In genomic region chr13:23621316-23621645, GRCh38 we compare ENCODE assay signal across 8 cellular contexts. TPM values are rescaled to one million over a fixed set of nuclear protein-coding genes. Genes with fewer than 3 reads are reported as not detected.
DNase-seq lines count a peak whose midpoint lies in the region; ATAC-seq and TF ChIP-seq lines count a peak whose summit lies in the region.

No MANE protein-coding gene starts in this region.

- H3K27ac ChIP-seq in SJSA1 (no peak overlapping the region), hepatocyte (peak overlapping the region; percentile 38), substantia nigra (ENCODE audit: low read depth, low read length, poor library complexity, severe bottlenecking) (no peak overlapping the region)

- H4K20me1 ChIP-seq in hepatocyte (ENCODE audit: insufficient read depth, poor library complexity, severe bottlenecking), result no peaks in the 10 kb centered on the region

- H3K27me3 ChIP-seq in SJSA1 (replicated peaks) (no peaks in the 10 kb centered on the region), hepatocyte (no peaks in the 10 kb centered on the region)

- H2AFZ ChIP-seq in hepatocyte, result no peak overlapping the region

- no peak overlapping the region for H3K4me2 ChIP-seq in hepatocyte

- WGBS in hepatocyte (ENCODE audit: low lambda C conversion rate, missing lambda C conversion rate), result 20% methylated on average over 2 of the region's 2 CpGs

- H3K79me2 ChIP-seq in hepatocyte, result no peaks in the 10 kb centered on the region

- DNase-seq in AG08395 (ENCODE audit: low spot score) (peak; percentile 85), SJSA1 (ENCODE audit: low read depth in 1 of 2, low spot score in 2 of 2) (peak; percentile 28 to 52), hepatocyte (ENCODE audit: low spot score) (peak; percentile 80), DMS153 treated with DMSO at 0.1 percent for 48 hours (lab: John Stamatoyannopoulos, UW; ENCODE audit: unreplicated experiment) (no peak), CD1c-positive myeloid dendritic cell (ENCODE audit: extremely low spot score) (no peak), NCI-H524 treated with DMSO at 0.1 percent for 48 hours (lab: John Stamatoyannopoulos, UW) (no peak), substantia nigra (lab: John Stamatoyannopoulos, UW) (no peak)

- ATAC-seq in GM21381 (IDR thresholded peaks at IDR 0.05; ENCODE audit: unreplicated experiment), result peak; percentile 69

- H3K4me1 ChIP-seq in SJSA1 (replicated peaks) (peaks cover 23% of the 10 kb centered on the region), hepatocyte (ENCODE audit: insufficient read depth) (peaks cover 12% of the 10 kb centered on the region)

- no peaks in the 10 kb centered on the region for H3K36me3 ChIP-seq in SJSA1
- no peaks in the 10 kb centered on the region for H3K36me3 ChIP-seq in hepatocyte (replicated peaks; ENCODE audit: insufficient read depth, low read depth)

- H3K9me3 ChIP-seq in SJSA1 (replicated peaks), result no peaks in the 10 kb centered on the region
- no peaks in the 10 kb centered on the region for H3K9me3 ChIP-seq in hepatocyte (ENCODE audit: low read depth)

- H3K4me3 ChIP-seq in SJSA1 (no peak overlapping the region), hepatocyte (no peak overlapping the region)

- no peaks in the 10 kb centered on the region for H3K9me2 ChIP-seq in hepatocyte (replicated peaks; ENCODE audit: insufficient read depth)

- no peak for TF ChIP-seq CTCF in hepatocyte (IDR thresholded peaks at IDR 0.05; ENCODE audit: poor library complexity)

RNA-seq across cellular contexts. Expression of gene TNFRSF19, which starts 51.1 kb away (rescaled TPM):
- total RNA-seq in SJSA1 (2014; rRNA removed; shearing (Covaris generic)), result 0.03 TPM in 1 of 2 replicates, not detected in the other
- 22.7 and 25.3 TPM in 2 replicates for total RNA-seq in hepatocyte
- 13.9 and 19.8 TPM in 2 replicates for polyA plus RNA-seq in hepatocyte

Comparison
In these comparisons a context has a peak if more than half of its experiments do, and no peak if none do; other contexts are left out.
1. DNase-seq: peak in AG08395 (single experiment), SJSA1 (2 of 2) and hepatocyte (single experiment); none in DMS153 treated with DMSO at 0.1 percent for 48 hours (single experiment), CD1c-positive myeloid dendritic cell (single experiment), NCI-H524 treated with DMSO at 0.1 percent for 48 hours (single experiment) and substantia nigra (0 of 49).
2. RNA of gene TNFRSF19, which starts 51.1 kb away (total RNA-seq): 22.7 to 25.3 TPM in hepatocyte; 0.03 TPM in SJSA1; every median in the first group is over 10 times any median in the second.